In genomic region chr10:37495415-37495814, GRCh38 we compare ENCODE assay signal across 14 cellular contexts.
DNase-seq lines count a peak whose midpoint lies in the region; ATAC-seq and TF ChIP-seq lines count a peak whose summit lies in the region.
"Had no signal": no experiment of that assay in that cellular context is flagged by ENCODE, and none has a peak within 500 bp of the region (broad histone marks: within the 10 kb centered on the region; RNA-seq: fewer than 3 reads in every experiment).

No MANE protein-coding gene starts in this region.

- intact Hi-C loops in esophagus muscularis mucosa (cut with DNase I): no loop called here

- H3K9me3 ChIP-seq in OCI-LY3 (ENCODE audit: insufficient read depth, low read length): no peaks in the 10 kb centered on the region
- no peaks in the 10 kb centered on the region for H3K9me3 ChIP-seq in esophagus muscularis mucosa
- no peaks in the 10 kb centered on the region for H3K9me3 ChIP-seq in thoracic aorta

- H4K20me1 ChIP-seq in OCI-LY3 (ENCODE audit: insufficient read depth, low read length): no peaks in the 10 kb centered on the region

- H3K4me3 ChIP-seq in OCI-LY3 (ENCODE audit: low read length): no peak overlapping the region
- no peak overlapping the region for H3K4me3 ChIP-seq in esophagus muscularis mucosa
- no peak overlapping the region for H3K4me3 ChIP-seq in thoracic aorta
- H3K4me3 ChIP-seq: lung had no signal

- peaks cover 30% of the 10 kb centered on the region for H3K4me1 ChIP-seq in OCI-LY3 (ENCODE audit: low read length)
- no peaks in the 10 kb centered on the region for H3K4me1 ChIP-seq in esophagus muscularis mucosa
- no peaks in the 10 kb centered on the region for H3K4me1 ChIP-seq in thoracic aorta (ENCODE audit: control insufficient read depth in 1 of 2, low read depth in 2 of 2)

- TF ChIP-seq CTCF in OCI-LY3 (IDR thresholded peaks at IDR 0.05; ENCODE audit: low read depth, low read length) (peak; percentile 53), esophagus muscularis mucosa (IDR thresholded peaks at IDR 0.05) (peak in 2 of 3 experiments; percentile 16 to 25), thoracic aorta (IDR thresholded peaks at IDR 0.05) (peak; percentile 33)

- no peak for TF ChIP-seq POLR2A in esophagus muscularis mucosa (IDR thresholded peaks at IDR 0.05; ENCODE audit: low read depth)

- no peaks in the 10 kb centered on the region for H3K27me3 ChIP-seq in OCI-LY3 (ENCODE audit: low read depth, low read length)
- H3K27me3 ChIP-seq in esophagus muscularis mucosa: no peaks in the 10 kb centered on the region
- H3K27me3 ChIP-seq in thoracic aorta (replicated peaks; ENCODE audit: insufficient read depth): no peaks in the 10 kb centered on the region

- H3K27ac ChIP-seq in OCI-LY3 (ENCODE audit: low read length): peak overlapping the region; percentile 55
- H3K27ac ChIP-seq in esophagus muscularis mucosa (replicated peaks in 1 of 4): no peak overlapping the region
- no peak overlapping the region for H3K27ac ChIP-seq in thoracic aorta
- H3K27ac ChIP-seq: epithelial cell of prostate, HL-60 had no signal

- no peak overlapping the region for H3K9ac ChIP-seq in OCI-LY3 (ENCODE audit: low read length)

- H3K36me3 ChIP-seq in OCI-LY3 (replicated peaks; ENCODE audit: low read depth, low read length) (no peaks in the 10 kb centered on the region), esophagus muscularis mucosa (no peaks in the 10 kb centered on the region), thoracic aorta (no peaks in the 10 kb centered on the region)

- ATAC-seq in thoracic aorta (ENCODE audit: insufficient number of reproducible peaks, low FRiP score, low read depth) (no peak), HG02623 (IDR thresholded peaks at IDR 0.05; ENCODE audit: unreplicated experiment) (no peak), GM21576 (IDR thresholded peaks at IDR 0.05; ENCODE audit: unreplicated experiment) (no peak)

- no peak for TF ChIP-seq EP300 in esophagus muscularis mucosa (IDR thresholded peaks at IDR 0.05)

- peak overlapping the region; percentile 52; the same call in 1 of the 2 replicates for H2AFZ ChIP-seq in OCI-LY3 (ENCODE audit: low read depth, low read length)

- H3K4me2 ChIP-seq in OCI-LY3 (ENCODE audit: low read length): peak overlapping the region; percentile 33

- no peaks in the 10 kb centered on the region for H3K79me2 ChIP-seq in OCI-LY3 (ENCODE audit: low read length)

- DNase-seq in SIG-M5 treated with dmso at 0.1 percent for 504 hours (lab: John Stamatoyannopoulos, UW; ENCODE audit: unreplicated experiment) (peak; percentile 11), SIG-M5 (lab: John Stamatoyannopoulos, UW) (no peak), esophagus muscularis mucosa (ENCODE audit: extremely low spot score) (no peak), thoracic aorta (ENCODE audit: low spot score) (no peak), 8988T (no peak)
- DNase-seq: activated naive CD4-positive, alpha-beta T cell treated with anti-CD3 and anti-CD28 coated beads, Interleukin-2, amount 10 ng/mL, durations not matched to agents 7 days and 5 days; AML-193; NCI-H2227 treated with DMSO at 0.1 percent for 48 hours had no signal

- 73% methylated on average over 1 of the region's 1 CpG for WGBS in esophagus muscularis mucosa
